9 cellular contexts compared by ENCODE assay signal in the genomic region with DNA sequence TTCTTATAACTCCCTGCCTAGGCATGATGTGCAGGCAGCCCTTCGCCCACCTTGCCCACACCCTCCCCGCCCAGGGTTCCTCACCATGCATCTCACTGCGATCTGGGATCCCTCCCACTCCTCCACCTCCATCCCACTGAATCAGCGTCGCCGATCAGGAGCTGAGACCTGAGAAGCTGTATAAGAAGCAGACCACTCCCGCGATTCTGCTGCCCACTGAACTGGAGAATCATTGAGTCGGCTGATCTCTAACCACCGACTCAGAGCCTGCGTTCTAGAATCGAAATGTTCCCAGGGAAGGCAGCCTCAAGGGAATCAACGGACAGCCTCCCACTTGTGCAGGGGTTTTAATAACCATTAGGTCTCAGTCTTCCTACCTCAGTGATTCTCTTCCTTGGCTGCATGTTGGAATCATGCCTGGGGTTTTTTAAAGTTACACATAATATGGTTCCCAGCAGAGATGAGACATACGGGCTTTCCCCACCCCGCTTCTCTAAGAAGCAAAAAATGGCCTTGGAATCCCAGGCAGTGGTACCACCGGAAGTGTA.
DNase-seq lines count a peak whose midpoint lies in the region; ATAC-seq and TF ChIP-seq lines count a peak whose summit lies in the region.
"Had no signal": no experiment of that assay in that cellular context is flagged by ENCODE, and none has a peak within 500 bp of the region (broad histone marks: within the 10 kb centered on the region; RNA-seq: fewer than 3 reads in every experiment).

No MANE protein-coding gene starts in this region.

- CTCF ChIA-PET in PC-3 (lab: Charles Lee): interaction anchor here (0.6 to 2.4 kb wide), 3 partner anchors 21 to 101 kb away, joined by 3 to 12 read pairs (median 6); no protein-coding TSS in a partner anchor

- H3K4me1 ChIP-seq in adipocyte (ENCODE audit: control insufficient read depth, insufficient read depth, low read length): peaks cover 58% of the 10 kb centered on the region
- peaks cover 57% of the 10 kb centered on the region for H3K4me1 ChIP-seq in skeletal muscle satellite cell (ENCODE audit: control insufficient read depth, insufficient read depth, low read length)
- peaks cover 32% of the 10 kb centered on the region for H3K4me1 ChIP-seq in PC-3 (ENCODE audit: insufficient read depth, low read length)

- H3K9me3 ChIP-seq in adipocyte (ENCODE audit: control insufficient read depth, low read length) (no peaks in the 10 kb centered on the region), skeletal muscle satellite cell (replicated peaks; ENCODE audit: low read length) (no peaks in the 10 kb centered on the region), PC-3 (ENCODE audit: low read length) (no peaks in the 10 kb centered on the region)
- H3K9me3 ChIP-seq: spleen had no signal

- no peak overlapping the region for H2AFZ ChIP-seq in PC-3 (ENCODE audit: low read length)

- no peaks in the 10 kb centered on the region for H3F3A ChIP-seq in PC-3 (ENCODE audit: low read length, unreplicated experiment)

- H3K9ac ChIP-seq in adipocyte (ENCODE audit: low read length): peak overlapping the region; percentile 81
- peak overlapping the region; percentile 89 for H3K9ac ChIP-seq in skeletal muscle satellite cell (ENCODE audit: low read depth, low read length)
- H3K9ac ChIP-seq in PC-3 (ENCODE audit: low read length): no peak overlapping the region

- POLR2A ChIA-PET in PC-3 (lab: Charles Lee; ENCODE audit: unreplicated experiment): no interaction called here

- TF ChIP-seq CTCF in fibroblast of villous mesenchyme (IDR thresholded peaks at IDR 0.05; ENCODE audit: insufficient read depth, low read depth, low read length): no peak
- no peak for TF ChIP-seq CTCF in PC-3 (conservative IDR thresholded peaks at IDR 0.05; ENCODE audit: low read depth, low read length)

- no peak overlapping the region for H3K27ac ChIP-seq in PC-3 (ENCODE audit: low read length)

- BruUV-seq in PC-3 (replicated peaks; lab: Mats Ljungman, UMichigan): no TSS peak

- H3K36me3 ChIP-seq in adipocyte (ENCODE audit: control insufficient read depth, insufficient read depth, low read length, severe bottlenecking): no peaks in the 10 kb centered on the region
- H3K36me3 ChIP-seq in skeletal muscle satellite cell (ENCODE audit: insufficient read depth, low read length): no peaks in the 10 kb centered on the region
- no peaks in the 10 kb centered on the region for H3K36me3 ChIP-seq in PC-3 (ENCODE audit: low read depth, low read length)
- H3K36me3 ChIP-seq: spleen had no signal

- no peaks in the 10 kb centered on the region for H3K79me2 ChIP-seq in PC-3 (ENCODE audit: low read length)

- intact Hi-C loops in PC-3 (cut with micrococcal nuclease): loop anchor here (5.0 kb wide), 1 partner anchor 36 kb away; no protein-coding TSS in a partner anchor

- DNase-seq in adipocyte (ENCODE audit: low read depth) (no peak), fibroblast of villous mesenchyme (ENCODE audit: low read depth) (peak; percentile 28), PC-3 (no peak), mucosa of gallbladder (ENCODE audit: low spot score) (no peak)
- DNase-seq: spleen had no signal

- H3K4me2 ChIP-seq in skeletal muscle satellite cell (ENCODE audit: low read length) (peak overlapping the region; percentile 69), PC-3 (ENCODE audit: low read length) (no peak overlapping the region)

- H3K9me2 ChIP-seq in PC-3 (replicated peaks; ENCODE audit: low read length): no peaks in the 10 kb centered on the region

- no peaks in the 10 kb centered on the region for H4K20me1 ChIP-seq in PC-3 (ENCODE audit: low read length)

- no peaks in the 10 kb centered on the region for H3K27me3 ChIP-seq in adipocyte (replicated peaks; ENCODE audit: control insufficient read depth, insufficient read depth, low read length)
- no peaks in the 10 kb centered on the region for H3K27me3 ChIP-seq in skeletal muscle satellite cell (ENCODE audit: control insufficient read depth, insufficient read depth, low read length)
- no peaks in the 10 kb centered on the region for H3K27me3 ChIP-seq in PC-3 (ENCODE audit: low read length)

- H3K4me3 ChIP-seq in adipocyte (ENCODE audit: low read length): peak overlapping the region; percentile 60
- H3K4me3 ChIP-seq in fibroblast of villous mesenchyme (ENCODE audit: low read depth, low read length): no peak overlapping the region
- H3K4me3 ChIP-seq in skeletal muscle satellite cell (ENCODE audit: low read length): peak overlapping the region; percentile 1
- H3K4me3 ChIP-seq in PC-3 (ENCODE audit: low read length): no peak overlapping the region
- H3K4me3 ChIP-seq: spleen had no signal

- ATAC-seq in GM19463 (IDR thresholded peaks at IDR 0.05; ENCODE audit: unreplicated experiment) (peak; percentile 2), GM18873 (IDR thresholded peaks at IDR 0.05; ENCODE audit: low FRiP score, unreplicated experiment) (no peak), GM19023 (IDR thresholded peaks at IDR 0.05; ENCODE audit: unreplicated experiment) (no peak), PC-3 (no peak)

Comparison
In these comparisons a context has a peak if more than half of its experiments do, and no peak if none do; other contexts are left out.
1. H3K4me3 ChIP-seq: peak in adipocyte (single experiment) and skeletal muscle satellite cell (single experiment); none in fibroblast of villous mesenchyme (single experiment) and PC-3 (single experiment).